In genomic region chr18:70643812-70644211, GRCh38 we compare ENCODE assay signal across 29 cellular contexts.
"Had no signal": no experiment of that assay in that cellular context is flagged by ENCODE, and none has a peak within 500 bp of the region (broad histone marks: within the 10 kb centered on the region; RNA-seq: fewer than 3 reads in every experiment).

No MANE protein-coding gene starts in this region.

- H3K36me3 Mint-ChIP-seq: stimulated activated effector memory CD8-positive, alpha-beta T cell treated with anti-CD3 and anti-CD28 coated beads, Interleukin-12 subunit alpha, Interleukin-12 subunit beta, amount 100 ng/mL, for 72 hours; stimulated activated memory B cell treated with anti-CD40 and anti-IgM and Interleukin-4, amounts not matched to agents 10 μg/mL and 1 μg/mL and 100 μg/mL, for 72 hours; stimulated activated naive B cell treated with anti-CD40 and anti-IgM and Interleukin-4, amounts not matched to agents 10 μg/mL and 1 μg/mL and 100 μg/mL, for 72 hours; type B pancreatic cell had no signal

- DNase-seq: stimulated activated CD4-positive, alpha-beta T cell treated with anti-CD3 and anti-CD28 coated beads, Interleukin-2, amount 100 ng/mL, for 48 hours; stimulated activated CD4-positive, alpha-beta T cell treated with anti-CD3 and anti-CD28 coated beads, Interleukin-4, amount 100 ng/mL, for 1 hour; stimulated activated CD4-positive, alpha-beta T cell treated with anti-CD3 and anti-CD28 coated beads, Interleukin-4, amount 100 ng/mL, for 24 hours; stimulated activated CD4-positive, alpha-beta T cell treated with anti-CD3 and anti-CD28 coated beads, Interleukin-4, amount 100 ng/mL, for 4 hours; stimulated activated CD8-positive, alpha-beta memory T cell treated with anti-CD3 and anti-CD28 coated beads, Interleukin-4, amount 100 ng/mL, for 48 hours; stimulated activated naive B cell treated with anti-CD40 and anti-IgM and Interleukin-4, amounts not matched to agents 10 μg/mL and 1 μg/mL and 100 μg/mL, for 72 hours; stimulated activated naive CD4-positive, alpha-beta T cell; stimulated activated naive CD4-positive, alpha-beta T cell treated with Interleukin-2 at 50 U/mL for 16 hours; stimulated activated naive CD8-positive, alpha-beta T cell treated with anti-CD3 and anti-CD28 coated beads, Interleukin-15, amount 100 ng/mL, for 72 hours; stimulated activated naive CD8-positive, alpha-beta T cell treated with anti-CD3 and anti-CD28 coated beads, Interleukin-15, Interleukin-2, amounts not matched to agents 100 U/mL and 50 U/mL, for 24 hours; stomach; substantia nigra; testis; thyroid gland; tibial artery; transverse colon; trophoblast cell; upper lobe of left lung; upper lobe of right lung; uterus had no signal

- H3K4me3 ChIP-seq: stomach, suprapubic skin, testis, thoracic aorta, thyroid gland, tibial artery, tibial nerve, transverse colon, upper lobe of left lung, upper lobe of right lung, uterus, vagina had no signal

- H3K27me3 Mint-ChIP-seq: stimulated activated memory B cell treated with anti-CD40 and anti-IgM and Interleukin-4, amounts not matched to agents 10 μg/mL and 1 μg/mL and 100 μg/mL, for 72 hours; stimulated activated naive B cell treated with anti-CD40 and anti-IgM and Interleukin-4, amounts not matched to agents 10 μg/mL and 1 μg/mL and 100 μg/mL, for 72 hours; stimulated activated naive CD8-positive, alpha-beta T cell treated with anti-CD3 and anti-CD28 coated beads, Interleukin-15, amount 100 ng/mL, for 72 hours; stimulated activated naive CD8-positive, alpha-beta T cell treated with anti-CD3 and anti-CD28 coated beads, Interleukin-15, Interleukin-2, amounts not matched to agents 100 ng/mL and 50 ng/mL, for 24 hours; type B pancreatic cell had no signal

- H3K27ac ChIP-seq: stomach, suprapubic skin, testis, thoracic aorta, thyroid gland, tibial artery, tibial nerve, transverse colon, upper lobe of left lung, upper lobe of right lung, uterus, vagina had no signal

- H3K4me1 Mint-ChIP-seq: stimulated activated effector memory CD8-positive, alpha-beta T cell treated with anti-CD3 and anti-CD28 coated beads, Interleukin-12 subunit alpha, Interleukin-12 subunit beta, amount 100 ng/mL, for 72 hours; stimulated activated memory B cell treated with anti-CD40 and anti-IgM and Interleukin-4, amounts not matched to agents 10 μg/mL and 1 μg/mL and 100 μg/mL, for 72 hours; stimulated activated naive B cell treated with anti-CD40 and anti-IgM and Interleukin-4, amounts not matched to agents 10 μg/mL and 1 μg/mL and 100 μg/mL, for 72 hours had no signal

- H3K27ac Mint-ChIP-seq: stimulated activated effector memory CD8-positive, alpha-beta T cell treated with anti-CD3 and anti-CD28 coated beads, Interleukin-12 subunit alpha, Interleukin-12 subunit beta, amount 100 ng/mL, for 72 hours; stimulated activated memory B cell treated with anti-CD40 and anti-IgM and Interleukin-4, amounts not matched to agents 10 μg/mL and 1 μg/mL and 100 μg/mL, for 72 hours; stimulated activated naive B cell treated with anti-CD40 and anti-IgM and Interleukin-4, amounts not matched to agents 10 μg/mL and 1 μg/mL and 100 μg/mL, for 72 hours; stimulated activated naive CD8-positive, alpha-beta T cell treated with anti-CD3 and anti-CD28 coated beads, Interleukin-15, amount 100 ng/mL, for 72 hours; stimulated activated naive CD8-positive, alpha-beta T cell treated with anti-CD3 and anti-CD28 coated beads, Interleukin-15, Interleukin-2, amounts not matched to agents 100 ng/mL and 50 ng/mL, for 24 hours; type B pancreatic cell had no signal

- H3K27me3 ChIP-seq: stomach, suprapubic skin, testis, thyroid gland, tibial artery, tibial nerve, transverse colon, upper lobe of left lung, upper lobe of right lung, uterus, vagina had no signal

- H3K36me3 ChIP-seq: stomach, suprapubic skin, thoracic aorta, thyroid gland, tibial artery, tibial nerve, transverse colon, upper lobe of left lung, upper lobe of right lung, uterus, vagina had no signal

- H3K4me1 ChIP-seq: stomach, suprapubic skin, testis, thyroid gland, tibial artery, tibial nerve, transverse colon, upper lobe of left lung, upper lobe of right lung, uterus, vagina had no signal

- H3K9me3 Mint-ChIP-seq: stimulated activated effector memory CD8-positive, alpha-beta T cell treated with anti-CD3 and anti-CD28 coated beads, Interleukin-12 subunit alpha, Interleukin-12 subunit beta, amount 100 ng/mL, for 72 hours; type B pancreatic cell had no signal

- FAIRE-seq: urothelium cell line had no signal

- ATAC-seq: stimulated activated effector memory CD8-positive, alpha-beta T cell treated with anti-CD3 and anti-CD28 coated beads, Interleukin-12 subunit alpha, Interleukin-12 subunit beta, amount 100 ng/mL, for 72 hours; stimulated activated memory B cell treated with anti-CD40 and anti-IgM and Interleukin-4, amounts not matched to agents 10 μg/mL and 1 μg/mL and 100 μg/mL, for 72 hours; stimulated activated naive B cell treated with anti-CD40 and anti-IgM and Interleukin-4, amounts not matched to agents 10 μg/mL and 1 μg/mL and 100 μg/mL, for 72 hours; stimulated activated naive CD8-positive, alpha-beta T cell treated with anti-CD3 and anti-CD28 coated beads, Interleukin-15, amount 100 ng/mL, for 72 hours; stimulated activated naive CD8-positive, alpha-beta T cell treated with anti-CD3 and anti-CD28 coated beads, Interleukin-15, Interleukin-2, amounts not matched to agents 100 U/mL and 50 U/mL, for 24 hours; upper lobe of right lung had no signal

- H3K4me3 Mint-ChIP-seq: stimulated activated effector memory CD8-positive, alpha-beta T cell treated with anti-CD3 and anti-CD28 coated beads, Interleukin-12 subunit alpha, Interleukin-12 subunit beta, amount 100 ng/mL, for 72 hours; stimulated activated memory B cell treated with anti-CD40 and anti-IgM and Interleukin-4, amounts not matched to agents 10 μg/mL and 1 μg/mL and 100 μg/mL, for 72 hours; stimulated activated naive B cell treated with anti-CD40 and anti-IgM and Interleukin-4, amounts not matched to agents 10 μg/mL and 1 μg/mL and 100 μg/mL, for 72 hours; stimulated activated naive CD8-positive, alpha-beta T cell treated with anti-CD3 and anti-CD28 coated beads, Interleukin-15, amount 100 ng/mL, for 72 hours; stimulated activated naive CD8-positive, alpha-beta T cell treated with anti-CD3 and anti-CD28 coated beads, Interleukin-15, Interleukin-2, amounts not matched to agents 100 ng/mL and 50 ng/mL, for 24 hours; type B pancreatic cell had no signal

- H3K9me3 ChIP-seq: stomach, suprapubic skin, testis, thoracic aorta, thyroid gland, tibial artery, transverse colon, upper lobe of left lung, upper lobe of right lung, uterus, vagina had no signal
